In genomic region chr11:33944693-33945424, GRCh38 we compare ENCODE assay signal across 1 cellular context.
TF ChIP-seq lines count a peak whose summit lies in the region.

No MANE protein-coding gene starts in this region.

TF ChIP-seq in K562, 482 proteins besides CTCF, POLR2A, EP300 and RAD21 (continued from another document and continues in another):
- TF ChIP-seq ZNF655 (CRISPR knock-in tag; IDR thresholded peaks at IDR 0.05) (no peak), HMGXB4 (CRISPR knock-in tag; IDR thresholded peaks at IDR 0.05) (no peak), HMBOX1 (IDR thresholded peaks at IDR 0.05) (peak; percentile 92), NR4A1 (CRISPR knock-in tag; IDR thresholded peaks at IDR 0.05) (peak; percentile 96), NR4A1 (tag; IDR thresholded peaks at IDR 0.05) (peak; percentile 97), U2AF2 (optimal IDR thresholded peaks at IDR 0.05; ENCODE audit: low read depth, low read length) (no peak), ZMIZ1 (IDR thresholded peaks at IDR 0.05; ENCODE audit: low read depth in 2 of 2, low read length in 2 of 2) (peak in 1 of 2 experiments; percentile 100; a peak in 2 of 4 replicates), TBP (optimal IDR thresholded peaks at IDR 0.05; ENCODE audit: low read depth, low read length) (peak; percentile 58), TARDBP (IDR thresholded peaks at IDR 0.05) (peak; percentile 97), TAL1 (IDR thresholded peaks at IDR 0.05) (peak; percentile 100), MXI1 (IDR thresholded peaks at IDR 0.05; ENCODE audit: low read depth, low read length) (peak; percentile 87), NFYB (IDR thresholded peaks at IDR 0.05; ENCODE audit: extremely low read depth, insufficient read length) (no peak), ZNF766 (CRISPR knock-in tag; conservative IDR thresholded peaks at IDR 0.05) (peak; percentile 99), ELK3 (CRISPR knock-in tag; IDR thresholded peaks at IDR 0.05) (peak; percentile 39; the same call in 1 of the 2 replicates), CBX8 (IDR thresholded peaks at IDR 0.05; ENCODE audit: borderline replicate concordance, extremely low read depth, low read depth, low read length, poor library complexity, severe bottlenecking) (no peak), ZNF57 (CRISPR knock-in tag; IDR thresholded peaks at IDR 0.05) (no peak), SMARCB1 (IDR thresholded peaks at IDR 0.05; ENCODE audit: insufficient read length, low read depth) (peak; percentile 98), CREB3L1 (IDR thresholded peaks at IDR 0.05; ENCODE audit: borderline replicate concordance, low read depth) (peak; percentile 42; the same call in 1 of the 2 replicates), ZBTB33 (CRISPR knock-in tag; IDR thresholded peaks at IDR 0.05) (peak; percentile 52; the same call in 1 of the 2 replicates), ZBTB17 (CRISPR knock-in tag; IDR thresholded peaks at IDR 0.05) (peak; percentile 91), SMARCA4 (IDR thresholded peaks at IDR 0.05) (peak; percentile 99), AFF1 (IDR thresholded peaks at IDR 0.05; ENCODE audit: low read depth in 1 of 2, partially characterized antibody in 2 of 2) (peak; percentile 53 to 96), RBM39 (optimal IDR thresholded peaks at IDR 0.05; ENCODE audit: low read depth, low read length) (no peak), CTBP1 (IDR thresholded peaks at IDR 0.05; ENCODE audit: borderline replicate concordance) (peak; percentile 98), YBX1 (IDR thresholded peaks at IDR 0.05) (no peak), CEBPZ (IDR thresholded peaks at IDR 0.05; ENCODE audit: borderline replicate concordance, low read depth, low read length) (no peak), NCOA2 (IDR thresholded peaks at IDR 0.05; ENCODE audit: partially characterized antibody in 2 of 2) (peak; percentile 92), TRIM25 (IDR thresholded peaks at IDR 0.05; ENCODE audit: borderline replicate concordance) (no peak), GATA2 (CRISPR knock-in tag; IDR thresholded peaks at IDR 0.05) (peak; percentile 100), CCNT2 (IDR thresholded peaks at IDR 0.05; ENCODE audit: borderline replicate concordance, extremely low read depth, insufficient read length, low read depth, low read length) (peak; percentile 100), SRSF7 (optimal IDR thresholded peaks at IDR 0.05; ENCODE audit: low read depth, low read length) (no peak), SRSF1 (IDR thresholded peaks at IDR 0.05; ENCODE audit: low read depth, low read length) (no peak), NFATC3 (IDR thresholded peaks at IDR 0.05) (0 out of 2 replicates have a peak, but pooled peaks have one; percentile 72), ZNF668 (CRISPR knock-in tag; IDR thresholded peaks at IDR 0.05) (peak; percentile 73; the same call in 1 of the 2 replicates)
